14 cellular contexts compared by ENCODE assay signal in the genomic region with DNA sequence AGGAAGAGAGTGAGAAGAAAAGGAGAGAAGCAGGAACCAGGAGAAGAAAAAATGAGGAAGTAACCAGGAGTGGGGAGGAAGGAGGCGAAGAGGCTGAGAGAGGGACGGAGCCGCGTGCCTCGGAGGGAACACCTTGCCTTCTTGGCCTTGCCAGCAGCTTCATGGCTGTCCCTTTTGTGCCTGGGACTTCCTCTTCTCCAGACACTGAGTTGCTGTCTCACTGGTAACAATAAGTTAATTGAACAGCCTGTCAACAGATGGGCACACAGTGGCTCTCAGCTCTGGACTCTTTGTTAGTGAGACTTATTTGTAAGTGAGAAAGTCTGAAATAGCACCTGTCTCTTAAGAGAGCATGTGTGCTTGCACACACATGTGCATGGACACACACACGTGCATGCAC.
DNase-seq lines count a peak whose midpoint lies in the region; ATAC-seq and TF ChIP-seq lines count a peak whose summit lies in the region.
"Had no signal": no experiment of that assay in that cellular context is flagged by ENCODE, and none has a peak within 500 bp of the region (broad histone marks: within the 10 kb centered on the region; RNA-seq: fewer than 3 reads in every experiment).

No MANE protein-coding gene starts in this region.

- in situ Hi-C loops in KBM-7 (cut with MboI; ENCODE audit: low pct_unique_long_range_greater_than_20kb, low sequenced_read_pairs) = no loop called here

- peak overlapping the region; percentile 84 for H3K4me3 Mint-ChIP-seq in CD8-positive, alpha-beta T cell
- H3K4me3 Mint-ChIP-seq in immature natural killer cell = peak overlapping the region; percentile 48 to 84 (median 62)

- peak; percentile 29 for ATAC-seq in CD8-positive, alpha-beta T cell
- no peak for ATAC-seq in HG02759 (IDR thresholded peaks at IDR 0.05; ENCODE audit: unreplicated experiment)
- ATAC-seq: gastrocnemius medialis, left cardiac atrium had no signal

- peak overlapping the region; percentile 27 for H3K4me3 ChIP-seq in CD8-positive, alpha-beta T cell (ENCODE audit: low read depth, low read length)
- H3K4me3 ChIP-seq in uterus = no peak overlapping the region
- H3K4me3 ChIP-seq: gastrocnemius medialis, thoracic aorta had no signal

- DNase-seq in CD8-positive, alpha-beta T cell = peak in 3 of 7 experiments; percentile 11 to 52 (median 20)
- DNase-seq in KBM-7 = peak; percentile 90
- DNase-seq in activated CD4-positive, alpha-beta T cell treated with anti-CD3 and anti-CD28 coated beads, Interleukin-2, amount 50 U/mL, for 48 hours = peak; percentile 31 to 33
- no peak for DNase-seq in immature natural killer cell
- DNase-seq in uterus = no peak
- no peak for DNase-seq in T-helper 9 cell
- DNase-seq in caudate nucleus (lab: John Stamatoyannopoulos, UW) = no peak
- DNase-seq: dermis blood vessel endothelial cell, gastrocnemius medialis, left cardiac atrium, NCI-H1694 treated with DMSO at 0.1 percent for 48 hours, T1000 had no signal

- intact Hi-C loops in CD8-positive, alpha-beta T cell (cut with DNase I, micrococcal nuclease) = loop anchor here in 1 of 2 experiments (5.0 kb wide), 1 partner anchor 80 kb away; no protein-coding TSS in a partner anchor
- intact Hi-C loops in uterus (cut with DNase I; ENCODE audit: low total_unique reads) = no loop called here

- H3K36me3 ChIP-seq in CD8-positive, alpha-beta T cell (ENCODE audit: insufficient read depth, low read length) = no peaks in the 10 kb centered on the region
- no peaks in the 10 kb centered on the region for H3K36me3 ChIP-seq in uterus
- H3K36me3 ChIP-seq: gastrocnemius medialis, thoracic aorta had no signal

- H3K27ac ChIP-seq in CD8-positive, alpha-beta T cell (ENCODE audit: low read depth, low read length) = peak overlapping the region; percentile 3
- no peak overlapping the region for H3K27ac ChIP-seq in uterus
- no peak overlapping the region for H3K27ac ChIP-seq in caudate nucleus (ENCODE audit: low read depth, low read length)
- H3K27ac ChIP-seq: gastrocnemius medialis, thoracic aorta had no signal

- no peaks in the 10 kb centered on the region for H3K36me3 Mint-ChIP-seq in CD8-positive, alpha-beta T cell
- peaks cover 0 to 7% (median 6%) of the 10 kb centered on the region in 3 donors for H3K36me3 Mint-ChIP-seq in immature natural killer cell

- peaks cover 9% of the 10 kb centered on the region for H3K27me3 Mint-ChIP-seq in CD8-positive, alpha-beta T cell (ENCODE audit: low read depth)
- H3K27me3 Mint-ChIP-seq in immature natural killer cell (ENCODE audit: low read depth in 3 of 3) = peaks cover 3 to 9% (median 3%) of the 10 kb centered on the region in 3 donors

- no peak for TF ChIP-seq CTCF in CD8-positive, alpha-beta T cell (IDR thresholded peaks at IDR 0.05)
- no peak for TF ChIP-seq CTCF in uterus (IDR thresholded peaks at IDR 0.05)

- H3K4me1 ChIP-seq in CD8-positive, alpha-beta T cell (ENCODE audit: insufficient read depth, low read length) = peaks cover 11% of the 10 kb centered on the region
- H3K4me1 ChIP-seq in uterus = no peaks in the 10 kb centered on the region
- H3K4me1 ChIP-seq: gastrocnemius medialis had no signal

- no peak for TF ChIP-seq POLR2A in uterus (IDR thresholded peaks at IDR 0.05)

- no peaks in the 10 kb centered on the region for H3K9me3 Mint-ChIP-seq in CD8-positive, alpha-beta T cell
- H3K9me3 Mint-ChIP-seq in immature natural killer cell = peaks cover 0 to 3% (median 0%) of the 10 kb centered on the region in 6 donors

- POLR2A ChIA-PET in CD8-positive, alpha-beta T cell (lab: Charles Lee) = interaction anchor here (0.6 kb wide), 1 partner anchor 36 kb away, joined by 3 read pairs; no protein-coding TSS in a partner anchor

- peaks cover 27% of the 10 kb centered on the region for H3K4me1 Mint-ChIP-seq in CD8-positive, alpha-beta T cell (ENCODE audit: low read depth)
- H3K4me1 Mint-ChIP-seq in immature natural killer cell = peaks cover 25 to 36% of the 10 kb centered on the region in 2 donors

- H3K9me3 ChIP-seq in CD8-positive, alpha-beta T cell (ENCODE audit: low read length) = no peaks in the 10 kb centered on the region
- no peaks in the 10 kb centered on the region for H3K9me3 ChIP-seq in uterus
- H3K9me3 ChIP-seq: gastrocnemius medialis, thoracic aorta had no signal

- H3K27ac Mint-ChIP-seq in CD8-positive, alpha-beta T cell = peak overlapping the region; percentile 87
- peak overlapping the region in 3 of 6 donors; percentile 8 to 70 (median 37) for H3K27ac Mint-ChIP-seq in immature natural killer cell

- H3K27me3 ChIP-seq in CD8-positive, alpha-beta T cell (ENCODE audit: insufficient read depth, low read length) = no peaks in the 10 kb centered on the region
- H3K27me3 ChIP-seq in uterus = no peaks in the 10 kb centered on the region
- H3K27me3 ChIP-seq: gastrocnemius medialis had no signal

- CTCF ChIA-PET in CD8-positive, alpha-beta T cell (lab: Charles Lee) = interaction anchor here (1.0 to 1.4 kb wide), 2 partner anchors 130 to 307 kb away, joined by 3 read pairs; no protein-coding TSS in a partner anchor

Comparison
In these comparisons a context has a peak if more than half of its experiments do, and no peak if none do; other contexts are left out.
1. DNase-seq: peak in KBM-7 (single experiment) and activated CD4-positive, alpha-beta T cell treated with anti-CD3 and anti-CD28 coated beads, Interleukin-2, amount 50 U/mL, for 48 hours (2 of 2); none in immature natural killer cell (0 of 3), uterus (0 of 2), T-helper 9 cell (single experiment) and caudate nucleus (0 of 61).